17 cellular contexts compared by ENCODE assay signal in genomic region chr11:76453248-76453647, GRCh38.
"Had no signal": no experiment of that assay in that cellular context is flagged by ENCODE, and none has a peak within 500 bp of the region (broad histone marks: within the 10 kb centered on the region; RNA-seq: fewer than 3 reads in every experiment).

No MANE protein-coding gene starts in this region.

- H3K4me1 ChIP-seq: breast epithelium, esophagus squamous epithelium, upper lobe of right lung had no signal

- H3K27me3 Mint-ChIP-seq: activated CD4-positive, alpha-beta memory T cell treated with anti-CD3 and anti-CD28 coated beads for 36 hours; activated naive CD8-positive, alpha-beta T cell treated with anti-CD3 and anti-CD28 coated beads, Interleukin-2, amount 10 ng/mL, durations not matched to agents 7 days and 5 days; memory B cell had no signal

- ATAC-seq: left lobe of liver; pancreas; stimulated activated naive CD8-positive, alpha-beta T cell treated with anti-CD3 and anti-CD28 coated beads, Interleukin-15, Interleukin-2, amounts not matched to agents 100 U/mL and 50 U/mL, for 24 hours; upper lobe of right lung had no signal

- H3K36me3 ChIP-seq: breast epithelium had no signal

- H3K9me3 Mint-ChIP-seq: activated CD4-positive, alpha-beta memory T cell treated with anti-CD3 and anti-CD28 coated beads for 36 hours; activated naive CD8-positive, alpha-beta T cell treated with anti-CD3 and anti-CD28 coated beads, Interleukin-2, amount 10 ng/mL, durations not matched to agents 7 days and 5 days; memory B cell had no signal

- H3K9me3 ChIP-seq: breast epithelium, esophagus squamous epithelium, pancreas, upper lobe of right lung had no signal

- H3K27ac Mint-ChIP-seq: activated CD4-positive, alpha-beta memory T cell treated with anti-CD3 and anti-CD28 coated beads for 36 hours; activated naive CD8-positive, alpha-beta T cell treated with anti-CD3 and anti-CD28 coated beads, Interleukin-2, amount 10 ng/mL, durations not matched to agents 7 days and 5 days; memory B cell had no signal

- H3K4me3 ChIP-seq: breast epithelium, esophagus squamous epithelium, pancreas, upper lobe of right lung had no signal

- H3K4me3 Mint-ChIP-seq: activated CD4-positive, alpha-beta memory T cell treated with anti-CD3 and anti-CD28 coated beads for 36 hours; activated naive CD8-positive, alpha-beta T cell treated with anti-CD3 and anti-CD28 coated beads, Interleukin-2, amount 10 ng/mL, durations not matched to agents 7 days and 5 days; memory B cell had no signal

- H3K27me3 ChIP-seq: breast epithelium, esophagus squamous epithelium, pancreas, upper lobe of right lung had no signal

- H3K27ac ChIP-seq: breast epithelium, esophagus squamous epithelium, pancreas, upper lobe of right lung had no signal

- DNase-seq: activated CD4-positive, alpha-beta memory T cell treated with anti-CD3 and anti-CD28 coated beads for 36 hours; activated CD4-positive, CD25-positive, alpha-beta regulatory T cell treated with anti-CD3 and anti-CD28 coated beads, Interleukin-2, amount 50 U/mL, for 72 hours; activated gamma-delta T cell treated with Interleukin-2 at 50 U/mL for 16 hours; activated naive CD8-positive, alpha-beta T cell treated with anti-CD3 and anti-CD28 coated beads, Interleukin-2, amount 10 ng/mL, durations not matched to agents 7 days and 5 days; activated T-cell treated with anti-CD3 and anti-CD28 coated beads, Interleukin-2, amount 50 U/mL, for 48 hours; anterior cingulate cortex; esophagus squamous epithelium; foreskin fibroblast; head of caudate nucleus; pancreas; stimulated activated CD4-positive, alpha-beta T cell treated with anti-CD3 and anti-CD28 coated beads, Interleukin-4, amount 100 ng/mL, for 1 hour; stimulated activated CD8-positive, alpha-beta memory T cell treated with anti-CD3 and anti-CD28 coated beads, Interleukin-4, amount 100 ng/mL, for 48 hours; stimulated activated naive CD8-positive, alpha-beta T cell treated with anti-CD3 and anti-CD28 coated beads, Interleukin-15, Interleukin-2, amounts not matched to agents 100 U/mL and 50 U/mL, for 24 hours; upper lobe of right lung had no signal
